Comparison of ENCODE assay signal across 26 cellular contexts in genomic region chr14:35319509-35319908, GRCh38.
"Had no signal": no experiment of that assay in that cellular context is flagged by ENCODE, and none has a peak within 500 bp of the region (broad histone marks: within the 10 kb centered on the region; RNA-seq: fewer than 3 reads in every experiment).

No MANE protein-coding gene starts in this region.

- H2AFZ ChIP-seq: hepatocyte had no signal

- H3K27ac Mint-ChIP-seq: memory B cell; stimulated activated effector memory CD8-positive, alpha-beta T cell treated with anti-CD3 and anti-CD28 coated beads, Interleukin-12 subunit alpha, Interleukin-12 subunit beta, amount 100 ng/mL, for 72 hours had no signal

- H3K4me2 ChIP-seq: hepatocyte had no signal

- H3K4me3 ChIP-seq: coronary artery, esophagus muscularis mucosa, gastroesophageal sphincter, heart left ventricle, hepatocyte, lung, mucosa of descending colon, prostate gland, right atrium auricular region, sigmoid colon, thoracic aorta, tibial nerve, upper lobe of left lung had no signal

- ATAC-seq: foreskin keratinocyte; gastroesophageal sphincter; heart left ventricle; left lobe of liver; mucosa of descending colon; stimulated activated effector memory CD8-positive, alpha-beta T cell treated with anti-CD3 and anti-CD28 coated beads, Interleukin-12 subunit alpha, Interleukin-12 subunit beta, amount 100 ng/mL, for 72 hours had no signal

- H3K27me3 ChIP-seq: esophagus muscularis mucosa, foreskin keratinocyte, gastroesophageal sphincter, heart left ventricle, hepatocyte, right atrium auricular region, sigmoid colon, tibial nerve, upper lobe of left lung had no signal

- H3K27me3 Mint-ChIP-seq: memory B cell, naive B cell had no signal

- H3K27ac ChIP-seq: coronary artery, esophagus muscularis mucosa, foreskin keratinocyte, gastroesophageal sphincter, heart left ventricle, hepatocyte, prostate gland, right atrium auricular region, sigmoid colon, thoracic aorta, tibial nerve had no signal

- DNase-seq: dermis blood vessel endothelial cell; effector memory CD4-positive, alpha-beta T cell; foreskin keratinocyte; heart left ventricle; kidney; mucosa of descending colon; naive B cell; nephron progenitor cell; nucleus accumbens; sigmoid colon; stimulated activated CD4-positive, alpha-beta T cell treated with anti-CD3 and anti-CD28 coated beads, Interleukin-2, amount 100 ng/mL, for 24 hours; stimulated activated CD4-positive, alpha-beta T cell treated with anti-CD3 and anti-CD28 coated beads, Interleukin-4, amount 100 ng/mL, for 24 hours; stimulated activated naive CD4-positive, alpha-beta T cell treated with Interleukin-2 at 50 U/mL for 16 hours; upper lobe of left lung had no signal

- H3K4me1 ChIP-seq: esophagus muscularis mucosa, foreskin keratinocyte, gastroesophageal sphincter, prostate gland, right atrium auricular region, sigmoid colon, tibial nerve, upper lobe of left lung had no signal

- H3K4me3 Mint-ChIP-seq: memory B cell; naive B cell; nephron progenitor cell; stimulated activated effector memory CD8-positive, alpha-beta T cell treated with anti-CD3 and anti-CD28 coated beads, Interleukin-12 subunit alpha, Interleukin-12 subunit beta, amount 100 ng/mL, for 72 hours had no signal

- H3K9me3 Mint-ChIP-seq: memory B cell; naive B cell; nephron progenitor cell; stimulated activated effector memory CD8-positive, alpha-beta T cell treated with anti-CD3 and anti-CD28 coated beads, Interleukin-12 subunit alpha, Interleukin-12 subunit beta, amount 100 ng/mL, for 72 hours had no signal

- H3K4me1 Mint-ChIP-seq: memory B cell, naive B cell, nephron progenitor cell had no signal

- H3K79me2 ChIP-seq: hepatocyte had no signal

- H3K9me3 ChIP-seq: esophagus muscularis mucosa, gastroesophageal sphincter, heart left ventricle, mucosa of descending colon, prostate gland, right atrium auricular region, sigmoid colon, thoracic aorta, tibial nerve, upper lobe of left lung had no signal
